20 cellular contexts compared by ENCODE assay signal in genomic region chr6:12709116-12709515, GRCh38. TPM values are rescaled to one million over a fixed set of nuclear protein-coding genes. Genes with fewer than 3 reads are reported as not detected.
A peak's percentile ranks its signal among the peaks of the same experiment; 100 is the strongest.
DNase-seq lines count a peak whose midpoint lies in the region; FAIRE-seq and TF ChIP-seq lines count a peak whose summit lies in the region.
"Had no signal": no experiment of that assay in that cellular context is flagged by ENCODE, and none has a peak within 500 bp of the region (broad histone marks: within the 10 kb centered on the region; RNA-seq: fewer than 3 reads in every experiment).

No MANE protein-coding gene starts in this region.

- H3K27me3 ChIP-seq in bronchial epithelial cell (ENCODE audit: control insufficient read depth, insufficient read depth, low read length) (no peaks in the 10 kb centered on the region), kidney epithelial cell (ENCODE audit: control insufficient read depth, insufficient read depth, low read length) (no peaks in the 10 kb centered on the region), neuronal stem cell (ENCODE audit: control insufficient read depth in 3 of 3, insufficient read depth in 3 of 3, low read depth in 1 of 3, low read length in 3 of 3) (no peaks in the 10 kb centered on the region)

- H3K18ac ChIP-seq in neuronal stem cell (ENCODE audit: low read length) = no peak overlapping the region

- H2BK15ac ChIP-seq in neuronal stem cell (ENCODE audit: low read length) = no peak overlapping the region

- no peak overlapping the region for H2BK12ac ChIP-seq in neuronal stem cell (ENCODE audit: low read length)

- no peaks in the 10 kb centered on the region for H3K79me1 ChIP-seq in neuronal stem cell (ENCODE audit: low read depth, low read length)

- H3K36me3 ChIP-seq in bronchial epithelial cell (ENCODE audit: control insufficient read depth, insufficient read depth, low read length) (no peaks in the 10 kb centered on the region), kidney epithelial cell (ENCODE audit: control insufficient read depth, insufficient read depth, low read length) (no peaks in the 10 kb centered on the region), neuronal stem cell (replicated peaks in 1 of 2; ENCODE audit: control insufficient read depth in 2 of 2, insufficient read depth in 2 of 2, low read length in 2 of 2) (no peaks in the 10 kb centered on the region)
- H3K36me3 ChIP-seq: breast epithelium, gastroesophageal sphincter had no signal

- no peak overlapping the region for H2AFZ ChIP-seq in neuronal stem cell (ENCODE audit: low read length)

- H2BK5ac ChIP-seq in neuronal stem cell (ENCODE audit: low read length) = no peak overlapping the region

- no peak overlapping the region for H4K8ac ChIP-seq in neuronal stem cell (ENCODE audit: low read depth, low read length)

- no peak overlapping the region for H3K23ac ChIP-seq in neuronal stem cell (ENCODE audit: low read depth, low read length, poor library complexity)

- no peaks in the 10 kb centered on the region for H3K9me3 ChIP-seq in neuronal stem cell (replicated peaks in 1 of 2; ENCODE audit: control insufficient read depth in 2 of 2, insufficient read depth in 1 of 2, low read depth in 1 of 2, low read length in 2 of 2)
- H3K9me3 ChIP-seq: breast epithelium, gastroesophageal sphincter had no signal

- H3K4me2 ChIP-seq in neuronal stem cell (ENCODE audit: insufficient read depth, low read length, poor library complexity, severe bottlenecking) = no peak overlapping the region

- no peak overlapping the region for H3K9ac ChIP-seq in neuronal stem cell (ENCODE audit: low read depth, low read length, poor library complexity)

- no peak overlapping the region for H3K14ac ChIP-seq in neuronal stem cell (ENCODE audit: low read length)

- H3K27ac ChIP-seq in substantia nigra (ENCODE audit: low read depth, low read length, poor library complexity, severe bottlenecking) (no peak overlapping the region), neuronal stem cell (replicated peaks; ENCODE audit: low read length) (no peak overlapping the region)
- H3K27ac ChIP-seq: breast epithelium, gastroesophageal sphincter had no signal

- no peak overlapping the region for H4K91ac ChIP-seq in neuronal stem cell (ENCODE audit: low read depth, low read length, poor library complexity)

- FAIRE-seq in bronchial epithelial cell (lab: Jason Lieb, UNC) = no peak
- FAIRE-seq: A204.1 had no signal

- H3K4me3 ChIP-seq in HFF-Myc (replicated peaks; ENCODE audit: low read depth, low read length) (no peak overlapping the region), bronchial epithelial cell (ENCODE audit: low read depth, low read length) (no peak overlapping the region), kidney epithelial cell (ENCODE audit: low read depth, low read length) (no peak overlapping the region), neuronal stem cell (ENCODE audit: low read length in 2 of 2) (no peak overlapping the region)
- H3K4me3 ChIP-seq: breast epithelium, gastroesophageal sphincter had no signal

- DNase-seq in 8988T (peak; percentile 23), HFF-Myc (ENCODE audit: extremely low read depth, low read depth) (peak; percentile 6), bronchial epithelial cell (ENCODE audit: low read depth) (peak; percentile 23), kidney epithelial cell (ENCODE audit: low read depth) (peak; percentile 50), NCI-H774 (lab: John Stamatoyannopoulos, UW) (no peak), GDM1 (lab: John Stamatoyannopoulos, UW) (no peak), substantia nigra (lab: John Stamatoyannopoulos, UW) (no peak), neuronal stem cell (ENCODE audit: low spot score) (no peak)
- DNase-seq: activated CD4-positive, alpha-beta T cell treated with anti-CD3 and anti-CD28 coated beads for 1 hour; activated CD8-positive, alpha-beta memory T cell treated with anti-CD3 and anti-CD28 coated beads, Interleukin-2, amount 50 U/mL, for 48 hours; activated naive CD4-positive, alpha-beta T cell treated with Interleukin-2 at 50 U/mL for 16 hours; effector memory CD4-positive, alpha-beta T cell; immature natural killer cell; NCI-H2081; stimulated activated CD4-positive, alpha-beta T cell treated with anti-CD3 and anti-CD28 coated beads, Interleukin-12 subunit alpha, Interleukin-12 subunit beta, amount 100 ng/mL, for 4 hours; T-helper 17 cell had no signal

- WGBS in neuronal stem cell (ENCODE audit: extremely low coverage in 2 of 2, insufficient read length in 2 of 2, insufficient replicate concordance in 1 of 2), 2 donors = no CpG with 5 or more reads among the region's 1 CpG

- H2AK5ac ChIP-seq in neuronal stem cell (ENCODE audit: low read depth, low read length) = no peak overlapping the region

- TF ChIP-seq CTCF in HFF-Myc (IDR thresholded peaks at IDR 0.05; ENCODE audit: low read depth, low read length, missing control alignments) (no peak), bronchial epithelial cell (IDR thresholded peaks at IDR 0.05; ENCODE audit: insufficient read depth, low read length, severe bottlenecking) (no peak), kidney epithelial cell (IDR thresholded peaks at IDR 0.05; ENCODE audit: insufficient read depth, low read length, poor library complexity, severe bottlenecking) (no peak)

- H3K4me1 ChIP-seq in neuronal stem cell (ENCODE audit: control insufficient read depth in 2 of 2, insufficient read depth in 1 of 2, low read depth in 1 of 2, low read length in 2 of 2) = no peaks in the 10 kb centered on the region
- H3K4me1 ChIP-seq: breast epithelium, gastroesophageal sphincter had no signal

- H2BK120ac ChIP-seq in neuronal stem cell (ENCODE audit: low read depth, low read length) = no peak overlapping the region

- no peak overlapping the region for H3K4ac ChIP-seq in neuronal stem cell (ENCODE audit: low read length)

RNA-seq across cellular contexts. Expression of gene PHACTR1, which starts 7.5 kb away (rescaled TPM):
- under 0.01 and 0.38 TPM in 2 replicates for total RNA-seq in bronchial epithelial cell
- total RNA-seq in kidney epithelial cell = 1.8 and 2.2 TPM in 2 replicates
- polyA plus RNA-seq in neuronal stem cell (2013, experiment 1 of 2) = 9.4 TPM
- 9.9 TPM for polyA plus RNA-seq in neuronal stem cell (2013, experiment 2 of 2)
- total RNA-seq: MCF 10A had no signal

Comparison
In these comparisons a context has a peak if more than half of its experiments do, and no peak if none do; other contexts are left out.
1. DNase-seq: peak in 8988T (single experiment), HFF-Myc (single experiment), bronchial epithelial cell (single experiment) and kidney epithelial cell (single experiment); none in NCI-H774 (single experiment), GDM1 (single experiment), substantia nigra (0 of 49) and neuronal stem cell (single experiment).